1 cellular context compared by ENCODE assay signal in the genomic region with DNA sequence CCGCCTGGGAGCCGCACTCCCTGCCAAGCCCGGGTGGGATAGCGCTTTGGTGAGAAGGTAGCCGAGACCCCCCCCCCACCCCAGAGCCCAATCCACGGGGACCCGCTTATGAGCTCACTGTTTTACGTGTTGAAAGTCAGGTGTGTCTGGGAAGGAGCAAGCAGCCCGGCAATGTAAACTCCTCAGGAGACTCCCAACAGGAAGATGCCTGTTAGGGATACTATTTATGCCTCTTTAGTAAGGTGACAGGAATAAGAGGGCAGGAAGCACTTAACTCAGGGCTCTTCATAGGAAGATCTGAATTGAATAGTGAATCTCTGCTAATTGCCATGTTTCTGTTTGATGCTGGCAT.
TF ChIP-seq lines count a peak whose summit lies in the region.

No MANE protein-coding gene starts in this region.

TF ChIP-seq in IMR-90, 13 proteins besides CTCF, POLR2A, EP300 and RAD21 (continued from another document):
- no peak for TF ChIP-seq RFX5 (IDR thresholded peaks at IDR 0.05; ENCODE audit: low read depth, low read length)
- no peak for TF ChIP-seq FOS (IDR thresholded peaks at IDR 0.05; ENCODE audit: low read depth, low read length)
- TF ChIP-seq BHLHE40 (IDR thresholded peaks at IDR 0.05; ENCODE audit: low read depth, low read length), result no peak
- TF ChIP-seq RCOR1 (IDR thresholded peaks at IDR 0.05; ENCODE audit: insufficient replicate concordance, low read length), result no peak
- TF ChIP-seq CEBPB (IDR thresholded peaks at IDR 0.05; ENCODE audit: low read depth, low read length), result no peak
- TF ChIP-seq, protein P1, sequence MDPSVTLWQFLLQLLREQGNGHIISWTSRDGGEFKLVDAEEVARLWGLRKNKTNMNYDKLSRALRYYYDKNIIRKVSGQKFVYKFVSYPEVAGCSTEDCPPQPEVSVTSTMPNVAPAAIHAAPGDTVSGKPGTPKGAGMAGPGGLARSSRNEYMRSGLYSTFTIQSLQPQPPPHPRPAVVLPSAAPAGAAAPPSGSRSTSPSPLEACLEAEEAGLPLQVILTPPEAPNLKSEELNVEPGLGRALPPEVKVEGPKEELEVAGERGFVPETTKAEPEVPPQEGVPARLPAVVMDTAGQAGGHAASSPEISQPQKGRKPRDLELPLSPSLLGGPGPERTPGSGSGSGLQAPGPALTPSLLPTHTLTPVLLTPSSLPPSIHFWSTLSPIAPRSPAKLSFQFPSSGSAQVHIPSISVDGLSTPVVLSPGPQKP (IDR thresholded peaks at IDR 0.05; ENCODE audit: borderline replicate concordance, low read depth, low read length), result no peak
- TF ChIP-seq MAZ (IDR thresholded peaks at IDR 0.05; ENCODE audit: borderline replicate concordance, low read depth, low read length), result no peak
- no peak for TF ChIP-seq MAFK (IDR thresholded peaks at IDR 0.05; ENCODE audit: low read depth, low read length)
- no peak for TF ChIP-seq CHD1 (IDR thresholded peaks at IDR 0.05; ENCODE audit: low read depth, low read length)
